ENCODE assay signal across 1 cellular context in genomic region chr12:116726749-116727148, GRCh38.
TF ChIP-seq lines count a peak whose summit lies in the region.

No MANE protein-coding gene starts in this region.

TF ChIP-seq in GM23338, 12 proteins besides CTCF, POLR2A, EP300 and RAD21 (continued from another document):
- TF ChIP-seq ZNF462 (CRISPR knock-in tag; IDR thresholded peaks at IDR 0.05): no peak
- no peak for TF ChIP-seq CREB1 (CRISPR knock-in tag; IDR thresholded peaks at IDR 0.05; ENCODE audit: low read depth)
- TF ChIP-seq REST (IDR thresholded peaks at IDR 0.05; ENCODE audit: unreplicated experiment): no peak
- no peak for TF ChIP-seq JUNB (IDR thresholded peaks at IDR 0.05; ENCODE audit: unreplicated experiment)
- TF ChIP-seq EZH2 (IDR thresholded peaks at IDR 0.05; ENCODE audit: low read depth, unreplicated experiment): no peak
- TF ChIP-seq STAT1 (IDR thresholded peaks at IDR 0.05; ENCODE audit: unreplicated experiment): no peak
- TF ChIP-seq ETS1 (IDR thresholded peaks at IDR 0.05): no peak
- TF ChIP-seq ZNF331 (CRISPR knock-in tag; IDR thresholded peaks at IDR 0.05; ENCODE audit: low read depth): no peak
